ENCODE assay signal across 10 cellular contexts in genomic region chr6:125421853-125422252, GRCh38.
DNase-seq lines count a peak whose midpoint lies in the region; ATAC-seq, FAIRE-seq and TF ChIP-seq lines count a peak whose summit lies in the region.
"Had no signal": no experiment of that assay in that cellular context is flagged by ENCODE, and none has a peak within 500 bp of the region (broad histone marks: within the 10 kb centered on the region; RNA-seq: fewer than 3 reads in every experiment).

No MANE protein-coding gene starts in this region.

- no peak for TF ChIP-seq POLR2A in gastroesophageal sphincter (IDR thresholded peaks at IDR 0.05)

- H2BK12ac ChIP-seq in neuronal stem cell (ENCODE audit: low read length), result no peak overlapping the region

- H3K18ac ChIP-seq in neuronal stem cell (ENCODE audit: low read length), result no peak overlapping the region

- H3K14ac ChIP-seq in neuronal stem cell (ENCODE audit: low read length), result no peak overlapping the region

- no peak overlapping the region for H3K9ac ChIP-seq in neuronal stem cell (ENCODE audit: low read depth, low read length, poor library complexity)

- no peaks in the 10 kb centered on the region for H3K27me3 ChIP-seq in gastroesophageal sphincter
- peaks cover 0 to 25% (median 0%) of the 10 kb centered on the region in 3 experiments for H3K27me3 ChIP-seq in neuronal stem cell (ENCODE audit: control insufficient read depth in 3 of 3, insufficient read depth in 3 of 3, low read depth in 1 of 3, low read length in 3 of 3)

- DNase-seq in ELF-1 (ENCODE audit: low read depth, low spot score) (peak; percentile 91), RWPE1 (ENCODE audit: low spot score) (peak; percentile 10), neuronal stem cell (ENCODE audit: low spot score) (peak; percentile 47), omental fat pad (ENCODE audit: low spot score) (no peak), DMS 273 treated with DMSO at 0.1 percent for 48 hours (lab: John Stamatoyannopoulos, UW) (no peak), D721Med (ENCODE audit: insufficient read length, low spot score) (no peak), occipital lobe (lab: John Stamatoyannopoulos, UW) (no peak)
- DNase-seq: activated CD8-positive, alpha-beta memory T cell treated with anti-CD3 and anti-CD28 coated beads, Interleukin-2, amount 10 ng/mL, durations not matched to agents 7 days and 5 days; naive thymus-derived CD4-positive, alpha-beta T cell had no signal

- H3K23ac ChIP-seq in neuronal stem cell (ENCODE audit: low read depth, low read length, poor library complexity), result no peak overlapping the region

- H3K79me1 ChIP-seq in neuronal stem cell (ENCODE audit: low read depth, low read length), result no peaks in the 10 kb centered on the region

- H3K4me1 ChIP-seq in gastroesophageal sphincter (no peaks in the 10 kb centered on the region), neuronal stem cell (ENCODE audit: control insufficient read depth in 2 of 2, insufficient read depth in 1 of 2, low read depth in 1 of 2, low read length in 2 of 2) (peaks cover 0 to 4% of the 10 kb centered on the region in 2 donors)

- peak overlapping the region; percentile 32 for H3K4me2 ChIP-seq in neuronal stem cell (ENCODE audit: insufficient read depth, low read length, poor library complexity, severe bottlenecking)

- H3K4me3 ChIP-seq in gastroesophageal sphincter (no peak overlapping the region), neuronal stem cell (ENCODE audit: low read length in 2 of 2) (no peak overlapping the region)

- no peak for FAIRE-seq in D721Med (lab: Jason Lieb, UNC)

- H3K36me3 ChIP-seq in gastroesophageal sphincter (no peaks in the 10 kb centered on the region), neuronal stem cell (replicated peaks in 1 of 2; ENCODE audit: control insufficient read depth in 2 of 2, insufficient read depth in 2 of 2, low read length in 2 of 2) (no peaks in the 10 kb centered on the region)

- TF ChIP-seq EP300 in gastroesophageal sphincter (IDR thresholded peaks at IDR 0.05), result no peak

- ATAC-seq in gastroesophageal sphincter, result peak; percentile 22
- ATAC-seq in omental fat pad (ENCODE audit: low FRiP score), result no peak
- ATAC-seq: activated CD8-positive, alpha-beta memory T cell treated with anti-CD3 and anti-CD28 coated beads, Interleukin-2, amount 10 ng/mL, durations not matched to agents 7 days and 5 days; naive thymus-derived CD4-positive, alpha-beta T cell had no signal

- H3K4ac ChIP-seq in neuronal stem cell (ENCODE audit: low read length), result no peak overlapping the region

- H2BK120ac ChIP-seq in neuronal stem cell (ENCODE audit: low read depth, low read length), result no peak overlapping the region

- H2BK15ac ChIP-seq in neuronal stem cell (ENCODE audit: low read length), result no peak overlapping the region

- no peak overlapping the region for H4K91ac ChIP-seq in neuronal stem cell (ENCODE audit: low read depth, low read length, poor library complexity)

- WGBS in gastroesophageal sphincter (ENCODE audit: low coverage in 1 of 2), 2 donors, result 11 to 41% methylated on average over 4 of the region's 9 CpGs
- WGBS in neuronal stem cell (ENCODE audit: extremely low coverage in 2 of 2, insufficient read length in 2 of 2, insufficient replicate concordance in 1 of 2), 2 donors, result no CpG with 5 or more reads among the region's 9 CpGs

- POLR2A ChIA-PET in RWPE1 (lab: Yijun Ruan, JAX; ENCODE audit: low non-redundant PET), result no interaction called here

- H2AFZ ChIP-seq in neuronal stem cell (ENCODE audit: low read length), result peak overlapping the region; percentile 62

- no peak overlapping the region for H2AK5ac ChIP-seq in neuronal stem cell (ENCODE audit: low read depth, low read length)

- H3K27ac ChIP-seq in RWPE1 (no peak overlapping the region), gastroesophageal sphincter (no peak overlapping the region), neuronal stem cell (replicated peaks; ENCODE audit: low read length) (no peak overlapping the region)

- no peak overlapping the region for H4K8ac ChIP-seq in neuronal stem cell (ENCODE audit: low read depth, low read length)

- H3K9me3 ChIP-seq in gastroesophageal sphincter (no peaks in the 10 kb centered on the region), neuronal stem cell (replicated peaks in 1 of 2; ENCODE audit: control insufficient read depth in 2 of 2, insufficient read depth in 1 of 2, low read depth in 1 of 2, low read length in 2 of 2) (no peaks in the 10 kb centered on the region)

- TF ChIP-seq CTCF in RWPE1 (conservative IDR thresholded peaks at IDR 0.05; ENCODE audit: low read depth) (no peak), gastroesophageal sphincter (IDR thresholded peaks at IDR 0.05) (no peak), omental fat pad (IDR thresholded peaks at IDR 0.05) (no peak), D721Med (IDR thresholded peaks at IDR 0.05; ENCODE audit: insufficient read depth, missing control alignments) (no peak)

- H2BK5ac ChIP-seq in neuronal stem cell (ENCODE audit: low read length), result no peak overlapping the region

- CTCF ChIA-PET in RWPE1 (lab: Yijun Ruan, JAX), result interaction anchor here (0.7 kb wide), 1 partner anchor 11 kb away, joined by 4 read pairs; no protein-coding TSS in a partner anchor

Comparison
In these comparisons a context has a peak if more than half of its experiments do, and no peak if none do; other contexts are left out.
1. DNase-seq: peak in ELF-1 (single experiment), RWPE1 (single experiment) and neuronal stem cell (single experiment); none in omental fat pad (single experiment), DMS 273 treated with DMSO at 0.1 percent for 48 hours (single experiment), D721Med (single experiment) and occipital lobe (single experiment).